23 cellular contexts compared by ENCODE assay signal in the genomic region with DNA sequence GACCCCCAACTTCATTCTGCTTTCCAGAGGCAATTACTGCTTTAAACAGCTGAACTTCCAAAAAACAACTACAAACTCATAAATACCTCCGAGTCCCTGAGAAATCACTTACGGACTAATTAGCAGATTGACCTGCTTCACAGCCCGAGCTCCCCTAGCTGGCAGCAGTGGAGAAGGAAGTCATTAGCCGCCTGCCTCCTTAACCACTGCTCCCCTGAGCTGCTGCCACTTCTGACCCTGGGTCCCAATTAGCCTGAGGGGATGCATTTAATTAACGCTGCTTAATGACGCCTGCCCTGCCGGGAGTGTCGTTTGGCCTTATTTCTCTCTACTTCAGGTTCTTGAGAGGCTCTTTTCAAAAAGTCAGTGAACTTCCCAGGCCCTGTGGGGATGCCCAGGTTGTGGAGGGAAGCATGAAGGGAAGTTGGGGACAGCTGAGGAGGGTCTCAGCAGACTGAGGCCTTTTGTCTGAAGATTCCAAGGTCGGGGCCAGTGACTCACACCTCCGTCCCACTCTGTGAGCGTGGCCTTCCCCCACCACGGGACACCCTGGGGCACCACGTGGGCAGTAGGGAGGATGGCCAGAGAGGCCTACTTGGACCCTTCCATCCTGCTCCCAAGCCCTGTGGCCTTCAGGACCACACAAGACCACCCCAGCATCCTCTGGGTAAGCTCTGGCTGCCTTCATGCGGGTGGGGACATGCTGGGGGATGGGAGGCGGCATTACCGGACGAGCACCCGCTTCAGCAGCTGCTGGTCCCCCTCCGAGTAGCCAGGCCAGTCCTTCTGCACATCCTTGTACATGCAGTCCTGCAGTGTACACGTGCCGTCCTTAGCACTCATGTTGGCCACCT. TPM values are rescaled to one million over a fixed set of nuclear protein-coding genes. Genes with fewer than 3 reads are reported as not detected.
DNase-seq lines count a peak whose midpoint lies in the region; ATAC-seq and TF ChIP-seq lines count a peak whose summit lies in the region.
"Had no signal": no experiment of that assay in that cellular context is flagged by ENCODE, and none has a peak within 500 bp of the region (broad histone marks: within the 10 kb centered on the region; RNA-seq: fewer than 3 reads in every experiment).

No MANE protein-coding gene starts in this region.

- H3K4me1 ChIP-seq in psoas muscle (peaks cover 45% of the 10 kb centered on the region), transverse colon (peaks cover 16 to 40% (median 33%) of the 10 kb centered on the region in 4 donors)
- H3K4me1 ChIP-seq: HAP-1 had no signal

- H3K27me3 ChIP-seq in psoas muscle (ENCODE audit: insufficient read depth in 3 of 3, low read length in 2 of 3), result no peaks in the 10 kb centered on the region
- H3K27me3 ChIP-seq in transverse colon, result no peaks in the 10 kb centered on the region
- H3K27me3 ChIP-seq: BLaER1, hepatocyte had no signal

- TF ChIP-seq POLR2A in transverse colon (IDR thresholded peaks at IDR 0.05), result no peak

- in situ Hi-C loops in transverse colon (cut with MboI; ENCODE audit: low pct_ligation_motif_present in 1 of 4, low pct_unique_long_range_greater_than_20kb in 1 of 4, low sequenced_read_pairs in 3 of 4), result loop anchor here (25.0 kb wide), 3 partner anchors 130 to 405 kb away; a partner anchor contains a TSS

- H3K27me3 Mint-ChIP-seq in activated T-cell treated with anti-CD3 and anti-CD28 coated beads, Interleukin-2, amount 50 U/mL, for 24 hours, result no peaks in the 10 kb centered on the region
- H3K27me3 Mint-ChIP-seq: activated naive CD8-positive, alpha-beta T cell; stimulated activated memory B cell treated with anti-CD40 and anti-IgM and Interleukin-4, amounts not matched to agents 10 μg/mL and 1 μg/mL and 100 μg/mL, for 72 hours had no signal

- no peaks in the 10 kb centered on the region for H3K9me3 ChIP-seq in psoas muscle
- H3K9me3 ChIP-seq in transverse colon, result no peaks in the 10 kb centered on the region
- H3K9me3 ChIP-seq: BLaER1, HAP-1 had no signal

- peaks cover 5 to 44% of the 10 kb centered on the region in 2 donors for H3K36me3 ChIP-seq in psoas muscle (ENCODE audit: insufficient read depth in 1 of 2, low read depth in 1 of 2)
- H3K36me3 ChIP-seq in transverse colon, result peaks cover 0 to 6% (median 0%) of the 10 kb centered on the region in 4 donors

- DNase-seq in activated T-cell treated with anti-CD3 and anti-CD28 coated beads, Interleukin-2, amount 50 U/mL, for 24 hours, result no peak
- DNase-seq in activated T-cell treated with anti-CD3 and anti-CD28 coated beads for 4 hours (no peak), coronary artery (ENCODE audit: low spot score) (no peak), psoas muscle (no peak), transverse colon (no peak), NCI-H526 treated with DMSO at 0.1 percent for 48 hours (lab: John Stamatoyannopoulos, UW) (no peak)
- DNase-seq: activated CD4-positive, alpha-beta T cell treated with anti-CD3 and anti-CD28 coated beads for 1 hour; activated CD8-positive, alpha-beta memory T cell treated with anti-CD3 and anti-CD28 coated beads for 24 hours; cortex of kidney; Karpas-422; NCI-H1048; NCI-H2081 treated with DMSO at 0.1 percent for 48 hours; SW 1271 had no signal

- H3K4me3 ChIP-seq in coronary artery, result no peak overlapping the region
- no peak overlapping the region for H3K4me3 ChIP-seq in psoas muscle
- H3K4me3 ChIP-seq in transverse colon, result no peak overlapping the region
- H3K4me3 ChIP-seq: BLaER1, HAP-1, hepatocyte, lung had no signal

- H3K4me1 Mint-ChIP-seq in activated T-cell treated with anti-CD3 and anti-CD28 coated beads, Interleukin-2, amount 50 U/mL, for 24 hours (ENCODE audit: low read depth), result peaks cover 2% of the 10 kb centered on the region

- H3K36me3 Mint-ChIP-seq in activated T-cell treated with anti-CD3 and anti-CD28 coated beads, Interleukin-2, amount 50 U/mL, for 24 hours (ENCODE audit: low read depth), result peaks cover 74% of the 10 kb centered on the region
- H3K36me3 Mint-ChIP-seq: activated naive CD8-positive, alpha-beta T cell had no signal

- WGBS in psoas muscle, 3 donors, result 67 to 73% (median 72%) methylated on average over 21 of the region's 21 CpGs
- WGBS in transverse colon (ENCODE audit: low coverage in 1 of 2), 2 donors, result 77% methylated on average over 18 of the region's 21 CpGs; no CpG with 5 or more reads in 1 of the 2 donors

- intact Hi-C loops in psoas muscle (cut with DNase I) (loop anchor here in 1 of 2 donors (10.0 kb wide), 2 partner anchors 217 to 387 kb away; no protein-coding TSS in a partner anchor), transverse colon (cut with DNase I; ENCODE audit: low total_unique reads) (no loop called here)

- H3K4me3 Mint-ChIP-seq in activated T-cell treated with anti-CD3 and anti-CD28 coated beads, Interleukin-2, amount 50 U/mL, for 24 hours, result no peak overlapping the region
- H3K4me3 Mint-ChIP-seq: activated naive CD8-positive, alpha-beta T cell; activated T-helper 1 cell treated with anti-CD3 and anti-CD28 coated beads, Interleukin-12 subunit alpha, Interleukin-12 subunit beta, Interleukin-2, Interleukin-4 antibody, amounts not matched to agents 30 ng/mL and 10 ng/mL and 1 ng/mL, durations not matched to agents 14 hours and 24 hours and 36 hours; brain; stimulated activated memory B cell treated with anti-CD40 and anti-IgM and Interleukin-4, amounts not matched to agents 10 μg/mL and 1 μg/mL and 100 μg/mL, for 72 hours had no signal

- peak overlapping the region; percentile 1 to 83 for H3K27ac ChIP-seq in coronary artery
- peak overlapping the region; percentile 88 for H3K27ac ChIP-seq in psoas muscle
- peak overlapping the region; percentile 53 to 89 (median 58) for H3K27ac ChIP-seq in transverse colon
- H3K27ac ChIP-seq: BLaER1, hepatocyte had no signal

- ATAC-seq in psoas muscle (no peak), HG02571 (IDR thresholded peaks at IDR 0.05; ENCODE audit: unreplicated experiment) (no peak), HG02610 (IDR thresholded peaks at IDR 0.05; ENCODE audit: unreplicated experiment) (no peak)

- no peak for TF ChIP-seq EP300 in transverse colon (IDR thresholded peaks at IDR 0.05; ENCODE audit: low read depth)

- TF ChIP-seq CTCF in coronary artery (IDR thresholded peaks at IDR 0.05), result no peak
- no peak for TF ChIP-seq CTCF in psoas muscle (IDR thresholded peaks at IDR 0.05)
- no peak for TF ChIP-seq CTCF in transverse colon (IDR thresholded peaks at IDR 0.05)

- H3K9me3 Mint-ChIP-seq in activated T-cell treated with anti-CD3 and anti-CD28 coated beads, Interleukin-2, amount 50 U/mL, for 24 hours, result no peaks in the 10 kb centered on the region
- H3K9me3 Mint-ChIP-seq: activated T-helper 1 cell treated with anti-CD3 and anti-CD28 coated beads, Interleukin-12 subunit alpha, Interleukin-12 subunit beta, Interleukin-2, Interleukin-4 antibody, amounts not matched to agents 30 ng/mL and 10 ng/mL and 1 ng/mL, durations not matched to agents 14 hours and 24 hours and 36 hours; brain; stimulated activated memory B cell treated with anti-CD40 and anti-IgM and Interleukin-4, amounts not matched to agents 10 μg/mL and 1 μg/mL and 100 μg/mL, for 72 hours had no signal

- H3K27ac Mint-ChIP-seq in activated T-cell treated with anti-CD3 and anti-CD28 coated beads, Interleukin-2, amount 50 U/mL, for 24 hours, result peak overlapping the region; percentile 19
- H3K27ac Mint-ChIP-seq: activated T-helper 1 cell treated with anti-CD3 and anti-CD28 coated beads, Interleukin-12 subunit alpha, Interleukin-12 subunit beta, Interleukin-2, Interleukin-4 antibody, amounts not matched to agents 30 ng/mL and 10 ng/mL and 1 ng/mL, durations not matched to agents 14 hours and 24 hours and 36 hours; stimulated activated memory B cell treated with anti-CD40 and anti-IgM and Interleukin-4, amounts not matched to agents 10 μg/mL and 1 μg/mL and 100 μg/mL, for 72 hours had no signal

RNA-seq across cellular contexts. Expression of a gene that starts 19.8 kb away (rescaled TPM):
- 10 to 100 TPM in 3 of 4 donors, 1 to 10 TPM in 1; 9.8 to 17.0 (median 10.9) TPM for total RNA-seq in psoas muscle
- 1 to 10 TPM; 6.3 to 8.6 (median 8.0) TPM for polyA plus RNA-seq in psoas muscle
- 10 to 100 TPM in 2 of 4 donors, 1 to 10 TPM in 2; 3.0 to 15.1 (median 8.8) TPM for total RNA-seq in transverse colon

RNA-seq across cellular contexts. Expression of a gene that starts 38.5 kb away (rescaled TPM):
- total RNA-seq in psoas muscle (10 to 100 TPM; 29.1 to 46.1 (median 29.6) TPM), transverse colon (10 to 100 TPM in 3 of 4 donors, 1 to 10 TPM in 1; 9.4 to 40.4 (median 32.2) TPM)
- polyA plus RNA-seq in psoas muscle, result 10 to 100 TPM; 25.8 to 37.8 (median 28.6) TPM
